Comparison of ENCODE assay signal across 11 cellular contexts in the genomic region with DNA sequence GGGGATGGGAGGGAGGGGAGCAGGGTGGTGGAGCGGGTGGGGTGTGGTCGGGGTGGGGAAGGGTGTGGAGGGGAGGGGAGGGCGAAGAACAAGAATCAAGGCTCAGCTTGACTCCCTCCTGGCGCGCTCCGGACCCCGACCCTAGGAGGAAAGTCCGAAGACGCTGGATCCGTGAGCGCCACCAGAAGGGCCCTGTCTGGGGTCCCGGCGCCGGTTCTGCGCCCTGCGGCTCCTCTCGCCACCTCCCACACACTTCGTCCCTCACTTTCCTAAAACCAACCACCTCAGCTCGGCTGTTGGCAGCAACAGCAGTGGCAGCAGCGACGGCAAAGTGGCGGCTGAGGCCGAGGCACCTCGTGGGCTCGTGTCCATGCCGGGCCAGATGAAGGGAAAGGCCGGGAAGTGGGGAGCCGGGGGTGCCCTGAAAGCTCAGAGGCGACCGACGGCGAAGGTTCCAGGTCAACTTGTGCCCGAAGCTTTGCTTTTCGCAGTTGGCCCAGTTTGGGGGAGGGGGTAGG. TPM values are rescaled to one million over a fixed set of nuclear protein-coding genes. Genes with fewer than 3 reads are reported as not detected.
A peak's percentile ranks its signal among the peaks of the same experiment; 100 is the strongest.
DNase-seq lines count a peak whose midpoint lies in the region; ATAC-seq, FAIRE-seq and TF ChIP-seq lines count a peak whose summit lies in the region.
"Had no signal": no experiment of that assay in that cellular context is flagged by ENCODE, and none has a peak within 500 bp of the region (broad histone marks: within the 10 kb centered on the region; RNA-seq: fewer than 3 reads in every experiment).

No MANE protein-coding gene starts in this region.

- no peak for TF ChIP-seq POLR2A in breast epithelium (IDR thresholded peaks at IDR 0.05)

- no peaks in the 10 kb centered on the region for H3K36me3 Mint-ChIP-seq in MCF 10A (ENCODE audit: insufficient read depth, unreplicated experiment)
- no peaks in the 10 kb centered on the region for H3K36me3 Mint-ChIP-seq in naive thymus-derived CD8-positive, alpha-beta T cell

- DNase-seq in breast epithelium (ENCODE audit: low spot score in 2 of 2), result no peak
- no peak for DNase-seq in MCF 10A (ENCODE audit: unreplicated experiment)
- no peak for DNase-seq in dorsolateral prefrontal cortex
- no peak for DNase-seq in naive thymus-derived CD8-positive, alpha-beta T cell
- DNase-seq in urothelium cell line (ENCODE audit: low spot score), result peak; percentile 4
- DNase-seq in SJCRH30, result no peak
- DNase-seq in omental fat pad (ENCODE audit: low spot score), result no peak
- DNase-seq: BE2C had no signal

- H3K4me1 ChIP-seq in breast epithelium (peaks cover 0 to 6% of the 10 kb centered on the region in 2 donors), SJCRH30 (no peaks in the 10 kb centered on the region)
- H3K4me1 ChIP-seq: BE2C had no signal

- no peak overlapping the region for H3K27ac Mint-ChIP-seq in MCF 10A (ENCODE audit: low read depth, unreplicated experiment)
- H3K27ac Mint-ChIP-seq in naive thymus-derived CD8-positive, alpha-beta T cell, result no peak overlapping the region

- CTCF ChIA-PET in MCF 10A (lab: Yijun Ruan, JAX), result interaction anchor here (0.5 to 1.4 kb wide), 3 partner anchors 8 to 613 kb away, joined by 3 to 7 read pairs (median 4); no protein-coding TSS in a partner anchor

- H3K4me3 ChIP-seq in breast epithelium (peak overlapping the region; percentile 43 to 70 (median 50)), dorsolateral prefrontal cortex (peak overlapping the region; percentile 22 to 77 (median 53)), SJCRH30 (no peak overlapping the region; the same call in 1 of the 2 replicates)

- no peaks in the 10 kb centered on the region for H3K4me1 Mint-ChIP-seq in MCF 10A (ENCODE audit: insufficient read depth, unreplicated experiment)
- peaks cover 2 to 31% (median 14%) of the 10 kb centered on the region in 4 donors for H3K4me1 Mint-ChIP-seq in naive thymus-derived CD8-positive, alpha-beta T cell

- H3K4me3 Mint-ChIP-seq in MCF 10A (ENCODE audit: unreplicated experiment), result no peak overlapping the region
- peak overlapping the region in 8 of 10 donors; percentile 33 to 81 (median 58) for H3K4me3 Mint-ChIP-seq in naive thymus-derived CD8-positive, alpha-beta T cell

- H3K27me3 Mint-ChIP-seq in MCF 10A (ENCODE audit: insufficient read depth, unreplicated experiment), result peaks cover 76% of the 10 kb centered on the region
- H3K27me3 Mint-ChIP-seq in naive thymus-derived CD8-positive, alpha-beta T cell, result peaks cover 31 to 52% (median 38%) of the 10 kb centered on the region in 5 donors

- ATAC-seq in naive thymus-derived CD8-positive, alpha-beta T cell, result no peak
- ATAC-seq in omental fat pad (ENCODE audit: low FRiP score) (no peak), GM18520 (IDR thresholded peaks at IDR 0.05; ENCODE audit: unreplicated experiment) (no peak)

- TF ChIP-seq CTCF in breast epithelium (IDR thresholded peaks at IDR 0.05) (no peak), MCF 10A (IDR thresholded peaks at IDR 0.05; ENCODE audit: unreplicated experiment) (no peak), dorsolateral prefrontal cortex (IDR thresholded peaks at IDR 0.05 in 54 of 56, conservative IDR thresholded peaks at IDR 0.05 in 2 of 56; ENCODE audit: low read depth in 1 of 56, partially characterized antibody in 56 of 56) (no peak), omental fat pad (IDR thresholded peaks at IDR 0.05) (no peak)

- H3K36me3 ChIP-seq in breast epithelium, result no peaks in the 10 kb centered on the region
- no peaks in the 10 kb centered on the region for H3K36me3 ChIP-seq in SJCRH30
- H3K36me3 ChIP-seq: BE2C had no signal

- H3K27ac ChIP-seq in breast epithelium (peak overlapping the region in 1 of 2 donors; percentile 44), dorsolateral prefrontal cortex (no peak overlapping the region), SJCRH30 (no peak overlapping the region)
- H3K27ac ChIP-seq: HL-60 had no signal

- H3K27me3 ChIP-seq in breast epithelium, result peaks cover 2 to 39% of the 10 kb centered on the region in 2 donors
- peaks cover 0 to 48% (median 20%) of the 10 kb centered on the region in 45 donors for H3K27me3 ChIP-seq in dorsolateral prefrontal cortex
- H3K27me3 ChIP-seq in SJCRH30, result no peaks in the 10 kb centered on the region

- H3K9me3 ChIP-seq in breast epithelium (no peaks in the 10 kb centered on the region), SJCRH30 (replicated peaks) (no peaks in the 10 kb centered on the region)
- H3K9me3 ChIP-seq: BE2C had no signal

- BruUV-seq in MCF 10A (replicated peaks; lab: Mats Ljungman, UMichigan), result no TSS peak

- intact Hi-C loops in breast epithelium (cut with DNase I; ENCODE audit: low total_unique reads), result no loop called here
- intact Hi-C loops in MCF 10A (cut with micrococcal nuclease), result no loop called here
- intact Hi-C loops in dorsolateral prefrontal cortex (cut with DNase I), result no loop called here

- H3K9me3 Mint-ChIP-seq in MCF 10A (ENCODE audit: unreplicated experiment), result no peaks in the 10 kb centered on the region
- H3K9me3 Mint-ChIP-seq in naive thymus-derived CD8-positive, alpha-beta T cell, result peaks cover 0 to 6% (median 0%) of the 10 kb centered on the region in 9 donors

- no peak for FAIRE-seq in urothelium cell line (lab: Jason Lieb, UNC)
- FAIRE-seq: RCC 7860 had no signal

- POLR2A ChIA-PET in MCF 10A (lab: Yijun Ruan, JAX), result interaction anchor here (1.1 kb wide), 1 partner anchor 40 kb away, joined by 4 read pairs; no protein-coding TSS in a partner anchor
- POLR2A ChIA-PET in naive thymus-derived CD8-positive, alpha-beta T cell (lab: Charles Lee), result no interaction called here

RNA-seq across cellular contexts. Expression of a gene that starts 2.1 kb away (rescaled TPM):
- total RNA-seq in breast epithelium (under 1 TPM; 0.32 to 0.59 (median 0.33) TPM), MCF 10A (2022) (not detected in 2 replicates), dorsolateral prefrontal cortex (1 to 10 TPM in 56 of 120 experiments, under 1 TPM in 64; 0.12 to 3.4 (median 0.94) TPM), omental fat pad (under 1 TPM; 0.19 to 0.79 (median 0.40) TPM)
- total RNA-seq in naive thymus-derived CD8-positive, alpha-beta T cell, result 1 to 10 TPM; 1.1 to 1.7 TPM
- polyA plus RNA-seq in naive thymus-derived CD8-positive, alpha-beta T cell, result not detected
- 0.05 TPM in 1 of 2 replicates, not detected in the other for total RNA-seq in SJCRH30 (2014; rRNA removed; shearing (Covaris generic))
